ENCODE assay signal across 24 cellular contexts in genomic region chr18:62500966-62501591, GRCh38. TPM values are rescaled to one million over a fixed set of nuclear protein-coding genes. Genes with fewer than 3 reads are reported as not detected.
DNase-seq lines count a peak whose midpoint lies in the region; ATAC-seq, FAIRE-seq and TF ChIP-seq lines count a peak whose summit lies in the region.
"Had no signal": no experiment of that assay in that cellular context is flagged by ENCODE, and none has a peak within 500 bp of the region (broad histone marks: within the 10 kb centered on the region; RNA-seq: fewer than 3 reads in every experiment).

No MANE protein-coding gene starts in this region.

- no peaks in the 10 kb centered on the region for H3K9me3 Mint-ChIP-seq in T-cell
- H3K9me3 Mint-ChIP-seq: CD4-positive, alpha-beta memory T cell; HFFc6 had no signal

- H3K36me3 ChIP-seq in HepG2 (replicated peaks in 1 of 2; ENCODE audit: control insufficient read depth in 1 of 2, insufficient read depth in 2 of 2, low read length in 2 of 2) (no peaks in the 10 kb centered on the region), right lobe of liver (no peaks in the 10 kb centered on the region), liver (ENCODE audit: control insufficient read depth in 4 of 4, insufficient read depth in 3 of 4, low read depth in 1 of 4, low read length in 3 of 4) (peaks cover 0 to 1% (median 0%) of the 10 kb centered on the region in 4 donors)
- H3K36me3 ChIP-seq: BE2C; BLaER1 treated with 17β-estradiol and CSF1 and Interleukin-3, amounts not matched to agents 10 nM and 100 nM; HAP-1 had no signal

- TF ChIP-seq RAD21 in HepG2 (CRISPR knock-in tag; IDR thresholded peaks at IDR 0.05) (no peak), liver (IDR thresholded peaks at IDR 0.05) (no peak)

- POLR2A ChIA-PET in HepG2 (lab: Yijun Ruan, JAX), result interaction anchor here (1.8 to 2.2 kb wide), 2 partner anchors 10 to 21 kb away, joined by 11 to 13 read pairs; partner anchors contain the start of gene ZCCHC2
- POLR2A ChIA-PET in T-cell (lab: Charles Lee), result interaction anchor here in 1 of 2 donors (0.7 kb wide), 1 partner anchor 254 kb away, joined by 3 read pairs; no protein-coding TSS in a partner anchor

- 0 out of 2 replicates have a peak overlapping the region, but pooled peaks have one; percentile 10 for H3K4me2 ChIP-seq in HepG2 (ENCODE audit: low read depth, low read length)
- H3K4me2 ChIP-seq: A549 had no signal

- H3K4me3 ChIP-seq in HepG2 (replicated peaks in 1 of 3; ENCODE audit: insufficient read depth in 1 of 3, low read depth in 2 of 3, low read length in 3 of 3), result no peak overlapping the region
- H3K4me3 ChIP-seq in right lobe of liver, result no peak overlapping the region
- H3K4me3 ChIP-seq in liver (ENCODE audit: low read depth in 1 of 3, low read length in 3 of 3), result no peak overlapping the region
- H3K4me3 ChIP-seq: A549; BLaER1 treated with 17β-estradiol and CSF1 and Interleukin-3, amounts not matched to agents 10 nM and 100 nM; HAP-1 had no signal

- TF ChIP-seq EP300 in HepG2 (IDR thresholded peaks at IDR 0.05; ENCODE audit: low read depth in 2 of 2, low read length in 2 of 2), result peak in 1 of 2 experiments; percentile 47; a peak in 1 of 4 replicates
- no peak for TF ChIP-seq EP300 in HepG2 (CRISPR knock-in tag; IDR thresholded peaks at IDR 0.05; ENCODE audit: borderline replicate concordance)

- in situ Hi-C loops in HepG2 (cut with HindIII; ENCODE audit: extremely low pct_ligation_motif_present, low pct_unique_long_range_greater_than_20kb), result no loop called here

- CTCF ChIA-PET in HepG2 (lab: Yijun Ruan, JAX; ENCODE audit: low intra/inter-chr PET ratio, low total read pairs), result no interaction called here
- CTCF ChIA-PET in T-cell (lab: Charles Lee), result interaction anchor here in 1 of 2 donors (0.6 to 0.7 kb wide), 2 partner anchors 101 to 253 kb away, joined by 3 to 5 read pairs; no protein-coding TSS in a partner anchor

- H3K9ac ChIP-seq in HepG2 (ENCODE audit: insufficient read depth, low read depth, low read length) (no peak overlapping the region), liver (ENCODE audit: low read depth in 1 of 2, low read length in 2 of 2) (no peak overlapping the region)
- H3K9ac ChIP-seq: BLaER1 treated with 17β-estradiol and CSF1 and Interleukin-3, amounts not matched to agents 10 nM and 100 nM had no signal

- DNase-seq in HepG2 (ENCODE audit: low spot score), result peak; percentile 79
- no peak for DNase-seq in right lobe of liver
- no peak for DNase-seq in SK-N-DZ (ENCODE audit: low spot score)
- no peak for DNase-seq in T-cell
- DNase-seq: 8988T; ACHN; AML-193; BE2C; Calu3; CD4-positive, alpha-beta memory T cell; COR-L47; DMS153; DND-41; GOT3; HFFc6 had no signal

- H4K20me1 ChIP-seq in HepG2 (ENCODE audit: insufficient read depth, low read length), result no peaks in the 10 kb centered on the region
- H4K20me1 ChIP-seq: BLaER1 treated with 17β-estradiol and CSF1 and Interleukin-3, amounts not matched to agents 10 nM and 100 nM had no signal

- ATAC-seq in HepG2 (peak; percentile 82), right lobe of liver (no peak), HG03039 (IDR thresholded peaks at IDR 0.05; ENCODE audit: unreplicated experiment) (no peak), T-cell (replicated peaks in 1 of 4) (no peak)
- ATAC-seq: A549 had no signal

- no peaks in the 10 kb centered on the region for H3K27me3 ChIP-seq in HepG2 (ENCODE audit: control insufficient read depth in 1 of 2, insufficient read depth in 2 of 2, low read length in 2 of 2)
- no peaks in the 10 kb centered on the region for H3K27me3 ChIP-seq in right lobe of liver
- H3K27me3 ChIP-seq in liver (ENCODE audit: control insufficient read depth in 4 of 4, insufficient read depth in 4 of 4, low read length in 3 of 4), result no peaks in the 10 kb centered on the region
- H3K27me3 ChIP-seq: BE2C; BLaER1 treated with 17β-estradiol and CSF1 and Interleukin-3, amounts not matched to agents 10 nM and 100 nM had no signal

- peaks cover 10 to 11% (median 11%) of the 10 kb centered on the region in 3 donors for H3K4me1 Mint-ChIP-seq in T-cell

- no peak overlapping the region for H2AFZ ChIP-seq in HepG2 (ENCODE audit: low read length)

- H3K27ac ChIP-seq in HepG2 (ENCODE audit: extremely low read length, insufficient read depth, low read length), result peak overlapping the region; percentile 8
- H3K27ac ChIP-seq in right lobe of liver, result no peak overlapping the region
- peak overlapping the region; percentile 86 for H3K27ac ChIP-seq in VCaP
- H3K27ac ChIP-seq in liver (ENCODE audit: low read depth in 1 of 2, low read length in 2 of 2), result no peak overlapping the region
- H3K27ac ChIP-seq: A549; BLaER1 treated with 17β-estradiol and CSF1 and Interleukin-3, amounts not matched to agents 10 nM and 100 nM had no signal

- H3K4me1 ChIP-seq in HepG2 (ENCODE audit: insufficient read depth, low read length), result peaks cover 57% of the 10 kb centered on the region
- peaks cover 0 to 44% (median 13%) of the 10 kb centered on the region in 4 donors for H3K4me1 ChIP-seq in right lobe of liver
- peaks cover 14 to 46% (median 41%) of the 10 kb centered on the region in 4 donors for H3K4me1 ChIP-seq in liver (ENCODE audit: control insufficient read depth in 4 of 4, insufficient read depth in 4 of 4, low read length in 3 of 4)
- H3K4me1 ChIP-seq: BE2C had no signal

- no peaks in the 10 kb centered on the region for H3K9me3 ChIP-seq in HepG2 (ENCODE audit: low read length)
- H3K9me3 ChIP-seq in right lobe of liver, result no peaks in the 10 kb centered on the region
- no peaks in the 10 kb centered on the region for H3K9me3 ChIP-seq in liver (ENCODE audit: control insufficient read depth in 4 of 4, low read length in 3 of 4)
- H3K9me3 ChIP-seq: A549, BE2C, HAP-1 had no signal

- TF ChIP-seq CTCF in HepG2 (CRISPR knock-in tag; IDR thresholded peaks at IDR 0.05), result no peak
- TF ChIP-seq CTCF in right lobe of liver (IDR thresholded peaks at IDR 0.05), result no peak
- no peak for TF ChIP-seq CTCF in VCaP (conservative IDR thresholded peaks at IDR 0.05)
- TF ChIP-seq CTCF in liver (IDR thresholded peaks at IDR 0.05; ENCODE audit: low read depth, low read length, missing input control), result no peak

- no peak overlapping the region for H3K27ac Mint-ChIP-seq in T-cell
- H3K27ac Mint-ChIP-seq: CD4-positive, alpha-beta memory T cell; HFFc6 had no signal

- TF ChIP-seq POLR2A in HepG2 (IDR thresholded peaks at IDR 0.05; ENCODE audit: insufficient read depth in 1 of 2, low read depth in 2 of 2, low read length in 2 of 2) (no peak), right lobe of liver (IDR thresholded peaks at IDR 0.05) (no peak)

- no peaks in the 10 kb centered on the region for H3K79me2 ChIP-seq in HepG2 (ENCODE audit: insufficient read depth, low read length)

- peaks cover 11% of the 10 kb centered on the region for H3K36me3 Mint-ChIP-seq in T-cell

- no peaks in the 10 kb centered on the region for H3K27me3 Mint-ChIP-seq in T-cell

- BruUV-seq in HepG2 (replicated peaks; lab: Mats Ljungman, UMichigan), result no TSS peak

- intact Hi-C loops in HepG2 (cut with micrococcal nuclease; ENCODE audit: unreplicated experiment), result no loop called here
- intact Hi-C loops in right lobe of liver (cut with DNase I), result loop anchor here in 1 of 2 donors (10.0 kb wide), 1 partner anchor 46 kb away; no protein-coding TSS in a partner anchor

- H3K4me3 Mint-ChIP-seq in T-cell, result no peak overlapping the region
- H3K4me3 Mint-ChIP-seq: HFFc6 had no signal

- FAIRE-seq in HepG2 (lab: Jason Lieb, UNC), result peak; percentile 52
- FAIRE-seq: A549, G401.6, GM12892, H54 had no signal

TF ChIP-seq in HepG2, 621 proteins besides CTCF, POLR2A, EP300 and RAD21 (continues in another document):
- TF ChIP-seq NR2F2 (IDR thresholded peaks at IDR 0.05; ENCODE audit: borderline replicate concordance, low read depth) (0 out of 2 replicates have a peak, but pooled peaks have one; percentile 35), ZNF30 (CRISPR knock-in tag; IDR thresholded peaks at IDR 0.05) (no peak), MIXL1 (CRISPR knock-in tag; IDR thresholded peaks at IDR 0.05) (0 out of 2 replicates have a peak, but pooled peaks have one; percentile 43)

TF ChIP-seq in liver, 16 proteins besides CTCF, POLR2A, EP300 and RAD21 (continues in another document):
- TF ChIP-seq, protein P1, sequence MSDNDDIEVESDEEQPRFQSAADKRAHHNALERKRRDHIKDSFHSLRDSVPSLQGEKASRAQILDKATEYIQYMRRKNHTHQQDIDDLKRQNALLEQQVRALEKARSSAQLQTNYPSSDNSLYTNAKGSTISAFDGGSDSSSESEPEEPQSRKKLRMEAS (IDR thresholded peaks at IDR 0.05), result no peak
- TF ChIP-seq SP1 (IDR thresholded peaks at IDR 0.05) (no peak), TAF1 (conservative IDR thresholded peaks at IDR 0.05) (no peak)

RNA-seq across cellular contexts. Expression of gene ZCCHC2, which starts 21.7 kb away (rescaled TPM):
- 76.1 and 76.5 TPM in 2 replicates for total RNA-seq in HepG2 (2016; rRNA removed; fragmentation: Illumina TruSeq; extraction: Trizol)
- 177 and 189 TPM in 2 replicates for total RNA-seq in HepG2 (2016; cell fraction: cytosol; rRNA removed; fragmentation: Illumina TruSeq; extraction: Trizol; ENCODE audit: low read depth)
- total RNA-seq in HepG2 (2016; cell fraction: insoluble cytoplasmic fraction; rRNA removed; fragmentation: Illumina TruSeq; extraction: Trizol), result 71.7 and 74.4 TPM in 2 replicates
- 60.3 and 72.3 TPM in 2 replicates for total RNA-seq in HepG2 (2016; cell fraction: membrane; rRNA removed; fragmentation: Illumina TruSeq; extraction: Trizol)
- total RNA-seq in HepG2 (2016; cell fraction: nucleus; rRNA removed; fragmentation: Illumina TruSeq; extraction: Trizol), result 106 and 120 TPM in 2 replicates
- 52.2 and 62.5 TPM in 2 replicates for polyA plus RNA-seq in HepG2 (2011; rRNA removed)
- 39.3 and 44.4 TPM in 2 replicates for polyA plus RNA-seq in HepG2 (2011; cell fraction: cytosol; rRNA removed)
- 79.8 and 99.4 TPM in 2 replicates for polyA plus RNA-seq in HepG2 (2011; cell fraction: nucleus; rRNA removed)
- polyA plus RNA-seq in HepG2 (2012), result 25.6 and 27.8 TPM in 2 replicates
- polyA plus RNA-seq in HepG2 (2016; cell fraction: cytosol; fragmentation: Illumina TruSeq; extraction: Trizol; ENCODE audit: low read depth), result 4.7 and 5.0 TPM in 2 replicates
- 53.3 and 60.9 TPM in 2 replicates for polyA plus RNA-seq in HepG2 (2016; cell fraction: insoluble cytoplasmic fraction; fragmentation: Illumina TruSeq; extraction: Trizol; ENCODE audit: low read depth)
- 13.0 and 14.6 TPM in 2 replicates for polyA plus RNA-seq in HepG2 (2016; cell fraction: membrane; fragmentation: Illumina TruSeq; extraction: Trizol; ENCODE audit: low read depth)
- polyA plus RNA-seq in HepG2 (2016; cell fraction: nucleus; fragmentation: Illumina TruSeq; extraction: Trizol; ENCODE audit: insufficient read depth, low read depth), result 129 and 143 TPM in 2 replicates
- polyA minus RNA-seq in HepG2 (2011; rRNA and poly(A)+ RNA removed; ENCODE audit: low replicate concordance), result 58.0 and 138 TPM in 2 replicates
- 42.1 and 44.2 TPM in 2 replicates for polyA minus RNA-seq in HepG2 (2011; cell fraction: cytosol; rRNA and poly(A)+ RNA removed)
- 164 and 187 TPM in 2 replicates for polyA minus RNA-seq in HepG2 (2011; cell fraction: nucleus; rRNA and poly(A)+ RNA removed)
- 10 to 100 TPM; 18.9 to 26.6 (median 23.5) TPM for total RNA-seq in right lobe of liver
- 10 to 100 TPM; 11.9 to 25.4 TPM for total RNA-seq in liver
- 1 to 10 TPM; 7.1 to 9.8 TPM for polyA plus RNA-seq in liver
- polyA plus RNA-seq in SK-N-DZ (2014; cell fraction: cytosol; rRNA removed), result 3.6 and 4.9 TPM in 2 replicates
- 3.8 and 4.6 TPM in 2 replicates for polyA plus RNA-seq in SK-N-DZ (2014; cell fraction: nucleus; rRNA removed)
- total RNA-seq in T-cell, result 10 to 100 TPM; 46.1 to 88.0 (median 52.2) TPM

Comparison
In these comparisons a context has a peak if more than half of its experiments do, and no peak if none do; other contexts are left out.
1. H3K27ac ChIP-seq: peak in HepG2 (single experiment) and VCaP (single experiment); none in right lobe of liver (0 of 3) and liver (0 of 2).